ENCODE assay signal across 21 cellular contexts in genomic region chr13:27772651-27773425, GRCh38. TPM values are rescaled to one million over a fixed set of nuclear protein-coding genes. Genes with fewer than 3 reads are reported as not detected.
DNase-seq lines count a peak whose midpoint lies in the region; ATAC-seq and TF ChIP-seq lines count a peak whose summit lies in the region.
"Had no signal": no experiment of that assay in that cellular context is flagged by ENCODE, and none has a peak within 500 bp of the region (broad histone marks: within the 10 kb centered on the region; RNA-seq: fewer than 3 reads in every experiment).

No MANE protein-coding gene starts in this region.

- H3K27me3 Mint-ChIP-seq in endothelial cell (ENCODE audit: unreplicated experiment), result peaks cover 6% of the 10 kb centered on the region

- ATAC-seq in GM19463 (IDR thresholded peaks at IDR 0.05; ENCODE audit: unreplicated experiment), result no peak

- no peaks in the 10 kb centered on the region for H3K9me3 Mint-ChIP-seq in endothelial cell (ENCODE audit: unreplicated experiment)
- H3K9me3 Mint-ChIP-seq: IgD-negative memory B cell had no signal

- H3K36me3 Mint-ChIP-seq in endothelial cell (ENCODE audit: low read depth, unreplicated experiment), result no peaks in the 10 kb centered on the region
- H3K36me3 Mint-ChIP-seq: CD4-positive, CD25-positive, alpha-beta regulatory T cell had no signal

- H3K36me3 ChIP-seq in MM.1S (replicated peaks; ENCODE audit: insufficient read depth, low read length), result no peaks in the 10 kb centered on the region
- H3K36me3 ChIP-seq: BE2C had no signal

- DNase-seq in NK-92 treated with Interleukin-12 subunit alpha and Interleukin-12 subunit beta, amount 100 ng/mL, for 24 hours (lab: John Stamatoyannopoulos, UW), result peak; percentile 53
- DNase-seq in NK-92 (lab: John Stamatoyannopoulos, UW; ENCODE audit: unreplicated experiment), result no peak
- peak; percentile 69 for DNase-seq in MM.1S
- peak; percentile 42 for DNase-seq in NOMO-1 treated with dmso at 0.1 percent for 144 hours (lab: John Stamatoyannopoulos, UW; ENCODE audit: unreplicated experiment)
- peak; percentile 81 for DNase-seq in myocyte (ENCODE audit: low read depth)
- DNase-seq in endothelial cell (ENCODE audit: low spot score), result no peak
- no peak for DNase-seq in activated gamma-delta T cell (lab: John Stamatoyannopoulos, UW)
- DNase-seq: BE2C; CD4-positive, CD25-positive, alpha-beta regulatory T cell; COR-L47; DMS 273 treated with DMSO at 0.1 percent for 48 hours; GOT3; NCI-H1417 treated with DMSO at 0.1 percent for 48 hours; NCI-H187 treated with DMSO at 0.1 percent for 48 hours; NCI-H524 treated with DMSO at 0.1 percent for 48 hours had no signal

- H3K4me2 ChIP-seq in MM.1S (ENCODE audit: low read depth, low read length), result 0 out of 2 replicates have a peak overlapping the region, but pooled peaks have one; percentile 2

- H3K27ac Mint-ChIP-seq in endothelial cell (ENCODE audit: unreplicated experiment), result no peak overlapping the region
- H3K27ac Mint-ChIP-seq: CD4-positive, CD25-positive, alpha-beta regulatory T cell; IgD-negative memory B cell had no signal

- TF ChIP-seq CTCF in MM.1S (IDR thresholded peaks at IDR 0.05; ENCODE audit: low read length) (no peak), endothelial cell (IDR thresholded peaks at IDR 0.05; ENCODE audit: unreplicated experiment) (no peak)

- H3K27me3 ChIP-seq in MM.1S (replicated peaks; ENCODE audit: insufficient read depth, low read length), result no peaks in the 10 kb centered on the region

- no peaks in the 10 kb centered on the region for H3K9me2 ChIP-seq in MM.1S (replicated peaks; ENCODE audit: insufficient read depth, low read length)

- no peaks in the 10 kb centered on the region for H3K79me2 ChIP-seq in MM.1S (ENCODE audit: low read length)

- peak overlapping the region; percentile 28; the same call in 1 of the 2 replicates for H3K27ac ChIP-seq in MM.1S (ENCODE audit: low read length)
- H3K27ac ChIP-seq: 22Rv1 had no signal

- H3K4me3 Mint-ChIP-seq in endothelial cell (ENCODE audit: unreplicated experiment), result no peak overlapping the region
- H3K4me3 Mint-ChIP-seq: CD4-positive, CD25-positive, alpha-beta regulatory T cell; IgD-negative memory B cell had no signal

- peaks cover 17% of the 10 kb centered on the region for H3K4me1 ChIP-seq in MM.1S (ENCODE audit: low read length)
- H3K4me1 ChIP-seq: BE2C had no signal

- H4K20me1 ChIP-seq in MM.1S (ENCODE audit: insufficient read depth, low read length), result no peaks in the 10 kb centered on the region

- H3F3A ChIP-seq in MM.1S (ENCODE audit: insufficient read depth, low read length), result no peaks in the 10 kb centered on the region

- H2AFZ ChIP-seq in MM.1S (ENCODE audit: low read length), result no peak overlapping the region

- H3K4me3 ChIP-seq in MM.1S (ENCODE audit: low read length), result no peak overlapping the region

- no peak overlapping the region for H3K9ac ChIP-seq in MM.1S (ENCODE audit: low read length)

- H3K4me1 Mint-ChIP-seq in endothelial cell (ENCODE audit: unreplicated experiment), result peaks cover 1% of the 10 kb centered on the region
- H3K4me1 Mint-ChIP-seq: CD4-positive, CD25-positive, alpha-beta regulatory T cell had no signal

- H3K9me3 ChIP-seq in MM.1S (replicated peaks; ENCODE audit: insufficient read depth, low read length), result no peaks in the 10 kb centered on the region
- H3K9me3 ChIP-seq: BE2C had no signal

RNA-seq across cellular contexts. Expression of gene GSX1, which starts 19.4 kb away (rescaled TPM):
- total RNA-seq in myocyte (not detected in 2 replicates), endothelial cell (ENCODE audit: unreplicated experiment) (not detected)
- not detected for polyA plus RNA-seq in myocyte (2012)
- total RNA-seq: CD4-positive, CD25-positive, alpha-beta regulatory T cell; HT-29; T-helper 2 cell treated with Interferon-gamma antibody and Interleukin-4, amounts not matched to agents 100 ng/mL and 5 ng/mL, for 36 hours had no signal
- polyA plus RNA-seq: AG04450; CD4-positive, CD25-positive, alpha-beta regulatory T cell; IgD-negative memory B cell had no signal

Comparison
In these comparisons a context has a peak if more than half of its experiments do, and no peak if none do; other contexts are left out.
1. DNase-seq: peak in NK-92 treated with Interleukin-12 subunit alpha and Interleukin-12 subunit beta, amount 100 ng/mL, for 24 hours (single experiment), MM.1S (single experiment), NOMO-1 treated with dmso at 0.1 percent for 144 hours (single experiment) and myocyte (single experiment); none in NK-92 (single experiment), endothelial cell (single experiment) and activated gamma-delta T cell (single experiment).